Comparison of ENCODE assay signal across 22 cellular contexts in the genomic region with DNA sequence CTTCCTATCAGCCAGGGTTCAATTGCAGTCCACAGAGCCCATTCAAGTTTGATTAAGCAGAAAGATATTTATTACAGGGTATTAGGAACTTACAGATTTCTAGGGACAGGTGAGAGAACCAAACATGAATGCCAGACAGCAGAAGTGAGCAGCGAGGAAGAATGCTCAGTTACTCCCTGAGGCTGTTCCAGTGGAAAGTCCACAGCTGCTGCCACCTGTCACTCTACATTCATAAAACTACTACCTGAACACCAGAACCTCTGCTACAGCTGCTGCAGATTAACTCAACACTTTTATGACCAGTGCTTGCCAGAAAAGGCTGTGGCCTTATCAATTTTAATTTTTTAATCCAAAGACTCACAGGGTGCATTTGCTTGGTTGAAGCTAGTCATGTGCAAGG.
"Had no signal": no experiment of that assay in that cellular context is flagged by ENCODE, and none has a peak within 500 bp of the region (broad histone marks: within the 10 kb centered on the region; RNA-seq: fewer than 3 reads in every experiment).

No MANE protein-coding gene starts in this region.

- DNase-seq: activated B cell treated with CpG ODN at 0.5 μM for 24 hours; activated CD4-positive, alpha-beta T cell treated with anti-CD3 and anti-CD28 coated beads for 1 hour; activated CD4-positive, alpha-beta T cell treated with anti-CD3 and anti-CD28 coated beads, Interleukin-2, amount 10 ng/mL, durations not matched to agents 24 days and 14 days; activated CD4-positive, alpha-beta T cell treated with anti-CD3 and anti-CD28 coated beads, Interleukin-2, amount 50 U/mL, for 48 hours; activated CD8-positive, alpha-beta memory T cell treated with anti-CD3 and anti-CD28 coated beads, Interleukin-2, amount 10 ng/mL, durations not matched to agents 7 days and 5 days; activated effector memory CD4-positive, alpha-beta T cell treated with anti-CD3 and anti-CD28 coated beads, Interleukin-2, amount 50 U/mL, for 16 hours; activated naive CD4-positive, alpha-beta T cell treated with Interleukin-2 at 50 U/mL for 16 hours; activated T-cell treated with anti-CD3 and anti-CD28 coated beads, Interleukin-2, amount 50 U/mL, for 24 hours; amygdala; NCI-H1092; NCI-H1694; NCI-H2029 treated with DMSO at 0.1 percent for 48 hours; NCI-H345; NCI-H510A; NCI-H526 treated with DMSO at 0.1 percent for 48 hours; PC-3; SIG-M5; T-cell; T-helper 2 cell; T1000 had no signal

- H3K4me3 ChIP-seq: SK-N-MC had no signal

- H3K27ac ChIP-seq: KMS-11, SK-N-MC had no signal

- ATAC-seq: activated CD8-positive, alpha-beta memory T cell treated with anti-CD3 and anti-CD28 coated beads, Interleukin-2, amount 10 ng/mL, durations not matched to agents 7 days and 5 days; PC-3; T-cell had no signal
